Comparison of ENCODE assay signal across 18 cellular contexts in genomic region chr22:50438305-50439275, GRCh38. TPM values are rescaled to one million over a fixed set of nuclear protein-coding genes. Genes with fewer than 3 reads are reported as not detected.
DNase-seq lines count a peak whose midpoint lies in the region; ATAC-seq and TF ChIP-seq lines count a peak whose summit lies in the region.
"Had no signal": no experiment of that assay in that cellular context is flagged by ENCODE, and none has a peak within 500 bp of the region (broad histone marks: within the 10 kb centered on the region; RNA-seq: fewer than 3 reads in every experiment).

No MANE protein-coding gene starts in this region.

- no peak overlapping the region for H2BK5ac ChIP-seq in mesendoderm (ENCODE audit: low read length)

- no peak overlapping the region for H4K5ac ChIP-seq in mesendoderm (ENCODE audit: low read length)

- H3K23ac ChIP-seq in mesendoderm (ENCODE audit: low read length), result no peak overlapping the region

- no peaks in the 10 kb centered on the region for H3K9me3 ChIP-seq in right atrium auricular region

- H3K56ac ChIP-seq in mesendoderm (ENCODE audit: low read length), result no peak overlapping the region

- H3K9ac ChIP-seq in mesendoderm (ENCODE audit: low read length), result no peak overlapping the region

- H4K8ac ChIP-seq in mesendoderm (ENCODE audit: low read depth, low read length), result no peak overlapping the region

- intact Hi-C loops in Right ventricle myocardium superior (cut with DNase I), result no loop called here

- no peak overlapping the region for H3K18ac ChIP-seq in mesendoderm (ENCODE audit: low read length)

- no peaks in the 10 kb centered on the region for H3K79me1 ChIP-seq in mesendoderm (ENCODE audit: low read length)

- no peak overlapping the region for H2BK15ac ChIP-seq in mesendoderm (replicated peaks; ENCODE audit: low read depth)

- H3K4me1 ChIP-seq in right atrium auricular region, result no peaks in the 10 kb centered on the region
- H3K4me1 ChIP-seq in mesendoderm (ENCODE audit: control insufficient read depth, low read depth, low read length), result no peaks in the 10 kb centered on the region

- peaks cover 68% of the 10 kb centered on the region for H3K36me3 ChIP-seq in right atrium auricular region
- peaks cover 1% of the 10 kb centered on the region for H3K36me3 ChIP-seq in mesendoderm (ENCODE audit: control insufficient read depth, insufficient read depth, low read length)

- no peak for TF ChIP-seq CTCF in right atrium auricular region (IDR thresholded peaks at IDR 0.05)

- ATAC-seq in Right ventricle myocardium superior (ENCODE audit: poor library complexity) (no peak), GM21825 (IDR thresholded peaks at IDR 0.05; ENCODE audit: unreplicated experiment) (no peak)
- ATAC-seq: K562 had no signal

- no CpG with 5 or more reads among the region's 34 CpGs for WGBS in mesendoderm (ENCODE audit: extremely low coverage, insufficient coverage, low lambda C conversion rate)

- H3K27me3 ChIP-seq in right atrium auricular region, result no peaks in the 10 kb centered on the region
- H3K27me3 ChIP-seq in mesendoderm (ENCODE audit: insufficient read depth, low read length, poor library complexity), result no peaks in the 10 kb centered on the region

- H3K79me2 ChIP-seq in mesendoderm (ENCODE audit: control insufficient read depth, insufficient read depth, low read length), result no peaks in the 10 kb centered on the region

- no peak overlapping the region for H3K4ac ChIP-seq in mesendoderm (ENCODE audit: low read depth, low read length)

- no peak overlapping the region for H3K4me2 ChIP-seq in mesendoderm (ENCODE audit: low read length)

- H2AK5ac ChIP-seq in mesendoderm (ENCODE audit: low read length), result no peak overlapping the region

- no peak overlapping the region for H3K4me3 ChIP-seq in right atrium auricular region
- H3K4me3 ChIP-seq in mesendoderm (ENCODE audit: low read length), result no peak overlapping the region
- H3K4me3 ChIP-seq: K562 had no signal

- H3K27ac ChIP-seq in right atrium auricular region (no peak overlapping the region), cingulate gyrus (ENCODE audit: low read depth, low read length) (peak overlapping the region; percentile 39), mesendoderm (ENCODE audit: low read depth, low read length) (no peak overlapping the region)

- peak; percentile 24 for DNase-seq in Right ventricle myocardium superior
- DNase-seq in right atrium auricular region (ENCODE audit: low spot score), result no peak
- peak; percentile 9 for DNase-seq in mesendoderm
- DNase-seq in stimulated activated CD4-positive, alpha-beta T cell treated with anti-CD3 and anti-CD28 coated beads, Interleukin-1b, Interleukin-23, amount 100 ng/mL, for 48 hours, result no peak
- DNase-seq in amygdala (lab: John Stamatoyannopoulos, UW), result no peak
- DNase-seq: ACHN; GF-D8; GOT3; NCI-H1436 treated with DMSO at 0.1 percent for 48 hours; NCI-H2081; NCI-H524 treated with DMSO at 0.1 percent for 48 hours; NK-92 treated with Interleukin-12 subunit alpha and Interleukin-12 subunit beta, amount 100 ng/mL, for 24 hours; OCI-M1; RPMI8226 had no signal

- no peak overlapping the region for H2BK120ac ChIP-seq in mesendoderm (ENCODE audit: low read depth, low read length)

RNA-seq across cellular contexts. Expression of gene SBF1, which starts 36.2 kb away (rescaled TPM):
- total RNA-seq in Right ventricle myocardium superior (46.6 TPM), right atrium auricular region (10 to 100 TPM; 41.1 to 57.1 TPM)
- 15.8 TPM for polyA plus RNA-seq in mesendoderm (2013, experiment 1 of 2)
- 15.4 TPM for polyA plus RNA-seq in mesendoderm (2013, experiment 2 of 2)

RNA-seq across cellular contexts. Expression of gene ADM2, which starts 42.8 kb away (rescaled TPM):
- total RNA-seq in Right ventricle myocardium superior, result not detected
- total RNA-seq in right atrium auricular region, result under 1 TPM in 1 of 2 donors, not detected in 1; 0.08 TPM
- polyA plus RNA-seq in mesendoderm (2013, experiment 1 of 2), result 3.5 TPM
- polyA plus RNA-seq in mesendoderm (2013, experiment 2 of 2), result 3.8 TPM

RNA-seq across cellular contexts. Expression of gene MIOX, which starts 48.1 kb away (rescaled TPM):
- total RNA-seq in Right ventricle myocardium superior (not detected), right atrium auricular region (not detected)
- 0.08 TPM for polyA plus RNA-seq in mesendoderm (2013, experiment 1 of 2)
- 0.03 TPM for polyA plus RNA-seq in mesendoderm (2013, experiment 2 of 2)
- total RNA-seq: HT1080, K562 had no signal

Comparison
In these comparisons a context has a peak if more than half of its experiments do, and no peak if none do; other contexts are left out.
1. DNase-seq: peak in Right ventricle myocardium superior (single experiment) and mesendoderm (single experiment); none in right atrium auricular region (single experiment), stimulated activated CD4-positive, alpha-beta T cell treated with anti-CD3 and anti-CD28 coated beads, Interleukin-1b, Interleukin-23, amount 100 ng/mL, for 48 hours (single experiment) and amygdala (0 of 56).